25 cellular contexts compared by ENCODE assay signal in the genomic region with DNA sequence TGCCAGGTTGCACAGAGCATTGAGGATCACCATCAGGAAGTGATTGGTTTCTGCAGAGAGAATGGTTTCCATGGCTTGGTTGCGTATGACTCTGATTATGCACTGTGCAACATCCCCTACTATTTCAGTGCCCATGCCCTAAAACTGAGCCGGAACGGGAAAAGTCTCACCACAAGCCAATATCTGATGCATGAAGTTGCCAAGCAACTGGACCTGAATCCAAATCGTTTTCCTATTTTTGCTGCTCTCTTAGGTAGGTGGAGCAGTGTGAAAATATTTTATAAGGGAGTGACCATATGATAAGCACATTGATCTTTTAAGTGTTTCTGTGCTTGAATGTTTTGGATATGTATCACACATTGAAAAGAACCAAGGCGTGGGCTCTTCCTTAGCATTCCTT. TPM values are rescaled to one million over a fixed set of nuclear protein-coding genes. Genes with fewer than 3 reads are reported as not detected.
DNase-seq lines count a peak whose midpoint lies in the region; TF ChIP-seq lines count a peak whose summit lies in the region.
"Had no signal": no experiment of that assay in that cellular context is flagged by ENCODE, and none has a peak within 500 bp of the region (broad histone marks: within the 10 kb centered on the region; RNA-seq: fewer than 3 reads in every experiment).

No MANE protein-coding gene starts in this region.

- peaks cover 23% of the 10 kb centered on the region for H3K36me3 Mint-ChIP-seq in Calu3 (ENCODE audit: insufficient read depth, unreplicated experiment)

- intact Hi-C loops in Calu3 (cut with micrococcal nuclease; ENCODE audit: unreplicated experiment): no loop called here

- CTCF ChIA-PET in Calu3 (lab: Charles Lee) (no interaction called here), RWPE1 (lab: Yijun Ruan, JAX) (no interaction called here)

- no peak overlapping the region for H3K4me3 Mint-ChIP-seq in Calu3 (ENCODE audit: low read depth, unreplicated experiment)
- H3K4me3 Mint-ChIP-seq: activated CD4-positive, alpha-beta T cell treated with anti-CD3 and anti-CD28 coated beads for 36 hours had no signal

- no peaks in the 10 kb centered on the region for H3K27me3 Mint-ChIP-seq in Calu3 (ENCODE audit: unreplicated experiment)
- H3K27me3 Mint-ChIP-seq: activated CD4-positive, alpha-beta T cell treated with anti-CD3 and anti-CD28 coated beads for 36 hours had no signal

- no peak for TF ChIP-seq CTCF in AG10803 (conservative IDR thresholded peaks at IDR 0.05; ENCODE audit: low read length)
- TF ChIP-seq CTCF in Calu3 (IDR thresholded peaks at IDR 0.05; ENCODE audit: unreplicated experiment): no peak
- TF ChIP-seq CTCF in RWPE1 (conservative IDR thresholded peaks at IDR 0.05; ENCODE audit: low read depth): no peak
- TF ChIP-seq CTCF in fibroblast of the aortic adventitia (IDR thresholded peaks at IDR 0.05; ENCODE audit: insufficient read depth, low read length): no peak

- no peak overlapping the region for H3K27ac ChIP-seq in RWPE1
- H3K27ac ChIP-seq: right lobe of liver had no signal

- H3K4me3 ChIP-seq in AG10803 (ENCODE audit: low read length) (no peak overlapping the region), fibroblast of the aortic adventitia (ENCODE audit: low read depth, low read length) (no peak overlapping the region)
- H3K4me3 ChIP-seq: right lobe of liver had no signal

- peak overlapping the region; percentile 70 for H3K27ac Mint-ChIP-seq in Calu3 (ENCODE audit: unreplicated experiment)

- DNase-seq in AG10803 (ENCODE audit: low read depth) (peak; percentile 54), Calu3 (no peak), RWPE1 (ENCODE audit: low spot score) (peak; percentile 54), fibroblast of the aortic adventitia (ENCODE audit: low read depth) (peak; percentile 65), GDM1 (lab: John Stamatoyannopoulos, UW) (no peak), NCI-H526 treated with DMSO at 0.1 percent for 48 hours (lab: John Stamatoyannopoulos, UW) (no peak), ureter (ENCODE audit: low spot score) (no peak)
- no peak for DNase-seq in stimulated activated CD8-positive, alpha-beta memory T cell treated with anti-CD3 and anti-CD28 coated beads, Interleukin-4, amount 100 ng/mL, for 48 hours
- DNase-seq: activated CD4-positive, alpha-beta T cell treated with anti-CD3 and anti-CD28 coated beads for 36 hours; activated effector memory CD4-positive, alpha-beta T cell treated with Interleukin-2 at 50 U/mL for 16 hours; COR-L47; DMS53; IMR-90; mesendoderm; NCI-H1092 treated with DMSO at 0.1 percent for 48 hours; NCI-H187 treated with DMSO at 0.1 percent for 48 hours; NCI-H2171; NCI-H524; posterior cingulate gyrus; right lobe of liver; SHP77 treated with DMSO at 0.1 percent for 48 hours; stimulated activated CD4-positive, alpha-beta T cell treated with anti-CD3 and anti-CD28 coated beads, Interleukin-4, amount 100 ng/mL, for 1 hour; SW 1271; trophoblast cell had no signal

- BruUV-seq in Calu3 (replicated peaks; lab: Mats Ljungman, UMichigan): no TSS peak

- H3K9me3 Mint-ChIP-seq in Calu3 (ENCODE audit: low read depth, unreplicated experiment): no peaks in the 10 kb centered on the region
- H3K9me3 Mint-ChIP-seq: activated naive CD4-positive, alpha-beta T cell treated with anti-CD3 and anti-CD28 coated beads, Interleukin-2, amount 50 U/mL, for 72 hours had no signal

- peaks cover 35% of the 10 kb centered on the region for H3K4me1 Mint-ChIP-seq in Calu3 (ENCODE audit: low read depth, unreplicated experiment)

- POLR2A ChIA-PET in RWPE1 (lab: Yijun Ruan, JAX; ENCODE audit: low non-redundant PET): no interaction called here

RNA-seq across cellular contexts. Expression of a gene that starts 17.8 kb away (rescaled TPM):
- total RNA-seq in Calu3 (2022) (50.5 and 53.4 TPM in 2 replicates), fibroblast of the aortic adventitia (ENCODE audit: low replicate concordance) (44.6 and 60.5 TPM in 2 replicates), ureter (61.4 TPM)

RNA-seq across cellular contexts. Expression of a gene that starts 19.6 kb away (rescaled TPM):
- 98.2 and 101 TPM in 2 replicates for total RNA-seq in Calu3 (2022)
- 55.7 and 116 TPM in 2 replicates for total RNA-seq in fibroblast of the aortic adventitia (ENCODE audit: low replicate concordance)
- 197 TPM for total RNA-seq in ureter

Comparison
In these comparisons a context has a peak if more than half of its experiments do, and no peak if none do; other contexts are left out.
1. DNase-seq: peak in AG10803 (single experiment), RWPE1 (single experiment) and fibroblast of the aortic adventitia (single experiment); none in Calu3 (single experiment), GDM1 (single experiment), stimulated activated CD8-positive, alpha-beta memory T cell treated with anti-CD3 and anti-CD28 coated beads, Interleukin-4, amount 100 ng/mL, for 48 hours (single experiment), NCI-H526 treated with DMSO at 0.1 percent for 48 hours (single experiment) and ureter (single experiment).